In the genomic region with DNA sequence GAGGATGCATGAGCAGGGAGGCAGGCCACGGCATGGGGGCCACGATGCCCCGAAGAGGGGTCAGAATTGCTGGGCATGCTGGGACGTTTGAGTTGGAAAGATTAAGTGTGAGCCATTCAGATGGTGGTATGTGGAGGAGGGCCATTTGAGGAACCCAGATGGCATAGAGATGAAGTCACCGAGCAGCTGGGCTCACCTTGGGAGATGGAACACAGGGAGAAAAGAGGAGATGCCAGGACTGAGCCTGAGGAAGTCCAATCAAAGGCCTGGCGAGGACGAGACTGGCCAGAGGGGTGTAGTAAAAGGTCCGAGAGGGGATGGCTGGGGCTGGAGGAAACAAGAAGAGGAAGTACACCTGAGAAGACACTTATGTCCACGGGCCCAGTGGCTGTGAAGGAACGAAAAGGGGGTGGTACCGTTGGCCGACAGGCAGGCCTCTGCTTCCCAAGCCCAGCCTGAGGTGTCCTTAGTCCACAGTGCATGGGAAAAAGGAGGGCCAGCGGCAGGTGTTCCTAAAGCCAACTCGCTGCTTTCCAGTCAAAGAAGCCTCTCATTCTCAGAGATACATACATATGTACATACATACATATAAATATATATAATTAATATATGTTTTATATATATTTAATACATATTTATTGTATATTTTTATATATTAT, we compare ENCODE assay signal across 32 cellular contexts. TPM values are rescaled to one million over a fixed set of nuclear protein-coding genes. Genes with fewer than 3 reads are reported as not detected.
DNase-seq lines count a peak whose midpoint lies in the region; ATAC-seq and TF ChIP-seq lines count a peak whose summit lies in the region.
"Had no signal": no experiment of that assay in that cellular context is flagged by ENCODE, and none has a peak within 500 bp of the region (broad histone marks: within the 10 kb centered on the region; RNA-seq: fewer than 3 reads in every experiment).

No MANE protein-coding gene starts in this region.

- H3K27ac ChIP-seq in OCI-LY7 (ENCODE audit: low read depth, low read length, poor library complexity, severe bottlenecking) (no peak overlapping the region), esophagus muscularis mucosa (replicated peaks in 1 of 4) (peak overlapping the region; percentile 18 to 80 (median 74))
- H3K27ac ChIP-seq: 22Rv1, foreskin keratinocyte, heart right ventricle, SK-N-MC had no signal

- H3K4me3 Mint-ChIP-seq in stimulated activated naive B cell treated with anti-CD40 and anti-IgM and Interleukin-4, amounts not matched to agents 10 μg/mL and 1 μg/mL and 100 μg/mL, for 72 hours, result peak overlapping the region in 1 of 2 donors; percentile 70
- H3K4me3 Mint-ChIP-seq: activated CD4-positive, alpha-beta T cell treated with anti-CD3 and anti-CD28 coated beads, Interleukin-2, amount 10 ng/mL, durations not matched to agents 7 days and 5 days; activated T-helper 1 cell treated with anti-CD3 and anti-CD28 coated beads, Interleukin-12 subunit alpha, Interleukin-12 subunit beta, Interleukin-2, Interleukin-4 antibody, amounts not matched to agents 30 ng/mL and 10 ng/mL and 1 ng/mL, durations not matched to agents 14 hours and 24 hours and 36 hours had no signal

- WGBS in esophagus muscularis mucosa, result 86% methylated on average over 14 of the region's 14 CpGs

- intact Hi-C loops in OCI-LY7 (cut with micrococcal nuclease; ENCODE audit: unreplicated experiment), result no loop called here
- intact Hi-C loops in esophagus muscularis mucosa (cut with DNase I), result no loop called here

- peaks cover 13% of the 10 kb centered on the region; the same call in 1 of the 2 replicates for H3K79me2 ChIP-seq in OCI-LY7 (ENCODE audit: insufficient read depth, low read depth, low read length)

- H3K4me2 ChIP-seq in OCI-LY7 (ENCODE audit: low read length), result peak overlapping the region; percentile 41; the same call in 1 of the 2 replicates

- H3K36me3 Mint-ChIP-seq in stimulated activated naive B cell treated with anti-CD40 and anti-IgM and Interleukin-4, amounts not matched to agents 10 μg/mL and 1 μg/mL and 100 μg/mL, for 72 hours, result peaks cover 25 to 44% of the 10 kb centered on the region in 2 donors

- H3K36me3 ChIP-seq in OCI-LY7 (ENCODE audit: insufficient read depth, low read length) (peaks cover 33% of the 10 kb centered on the region), esophagus muscularis mucosa (peaks cover 0 to 15% (median 6%) of the 10 kb centered on the region in 4 donors)
- H3K36me3 ChIP-seq: thoracic aorta had no signal

- no peaks in the 10 kb centered on the region for H4K20me1 ChIP-seq in OCI-LY7 (ENCODE audit: insufficient read depth, low read length)

- TF ChIP-seq CTCF in OCI-LY7 (conservative IDR thresholded peaks at IDR 0.05; ENCODE audit: low read length) (no peak), esophagus muscularis mucosa (IDR thresholded peaks at IDR 0.05) (no peak)

- no peak for TF ChIP-seq POLR2A in esophagus muscularis mucosa (IDR thresholded peaks at IDR 0.05; ENCODE audit: low read depth)

- H3K27me3 ChIP-seq in esophagus muscularis mucosa, result no peaks in the 10 kb centered on the region
- H3K27me3 ChIP-seq: foreskin keratinocyte, heart right ventricle, spleen had no signal

- DNase-seq in DMS 273 (lab: John Stamatoyannopoulos, UW; ENCODE audit: unreplicated experiment), result peak; percentile 28
- DNase-seq in DMS 273 treated with DMSO at 0.1 percent for 48 hours (lab: John Stamatoyannopoulos, UW), result no peak
- no peak for DNase-seq in OCI-LY7 (ENCODE audit: low spot score)
- DNase-seq in esophagus muscularis mucosa (ENCODE audit: extremely low spot score), result no peak
- DNase-seq in stimulated activated naive B cell treated with anti-CD40 and anti-IgM and Interleukin-4, amounts not matched to agents 10 μg/mL and 1 μg/mL and 100 μg/mL, for 72 hours, result no peak
- DNase-seq: activated CD4-positive, alpha-beta T cell treated with anti-CD3 and anti-CD28 coated beads, Interleukin-2, amount 10 ng/mL, durations not matched to agents 7 days and 5 days; activated naive CD4-positive, alpha-beta T cell treated with anti-CD3 and anti-CD28 coated beads, Interleukin-2, amount 50 U/mL, for 16 hours; DMS79 treated with DMSO at 0.1 percent for 48 hours; effector CD4-positive, alpha-beta T cell; foreskin keratinocyte; GOT3; heart right ventricle; Kasumi-1; left colon; mesendoderm; MV-4-11; NCI-H1694 treated with DMSO at 0.1 percent for 48 hours; NCI-H2171 treated with DMSO at 0.1 percent for 48 hours; NCI-H526 treated with DMSO at 0.1 percent for 48 hours; retina; RPMI8226; stimulated activated CD4-positive, alpha-beta T cell treated with anti-CD3 and anti-CD28 coated beads, Interleukin-2, amount 100 ng/mL, for 48 hours; stimulated activated naive CD4-positive, alpha-beta T cell treated with Interleukin-2 at 50 U/mL for 16 hours had no signal

- no TSS peak for BruUV-seq in OCI-LY7 (replicated peaks; lab: Mats Ljungman, UMichigan)

- H3K4me1 ChIP-seq in OCI-LY7 (ENCODE audit: insufficient read depth, low read length, poor library complexity, severe bottlenecking) (peaks cover 74% of the 10 kb centered on the region), esophagus muscularis mucosa (peaks cover 0 to 76% (median 60%) of the 10 kb centered on the region in 4 donors)

- POLR2A ChIA-PET in OCI-LY7 (lab: Charles Lee), result no interaction called here

- no peak for TF ChIP-seq EP300 in esophagus muscularis mucosa (IDR thresholded peaks at IDR 0.05)

- no peaks in the 10 kb centered on the region for H3K9me3 ChIP-seq in OCI-LY7 (ENCODE audit: low read length)
- no peaks in the 10 kb centered on the region for H3K9me3 ChIP-seq in esophagus muscularis mucosa
- H3K9me3 ChIP-seq: heart right ventricle, spleen, thoracic aorta had no signal

- H3K4me1 Mint-ChIP-seq in stimulated activated naive B cell treated with anti-CD40 and anti-IgM and Interleukin-4, amounts not matched to agents 10 μg/mL and 1 μg/mL and 100 μg/mL, for 72 hours, result peaks cover 29 to 50% of the 10 kb centered on the region in 2 donors

- CTCF ChIA-PET in OCI-LY7 (lab: Charles Lee; ENCODE audit: unreplicated experiment), result no interaction called here

- H3K4me3 ChIP-seq in OCI-LY7 (ENCODE audit: low read depth, low read length, poor library complexity, severe bottlenecking) (no peak overlapping the region), esophagus muscularis mucosa (no peak overlapping the region)
- H3K4me3 ChIP-seq: GM12878, heart right ventricle, SK-N-MC, spleen, thoracic aorta had no signal

- H3K9me3 Mint-ChIP-seq in stimulated activated naive B cell treated with anti-CD40 and anti-IgM and Interleukin-4, amounts not matched to agents 10 μg/mL and 1 μg/mL and 100 μg/mL, for 72 hours, result no peaks in the 10 kb centered on the region
- H3K9me3 Mint-ChIP-seq: activated CD4-positive, alpha-beta T cell treated with anti-CD3 and anti-CD28 coated beads, Interleukin-2, amount 10 ng/mL, durations not matched to agents 7 days and 5 days; activated T-helper 1 cell treated with anti-CD3 and anti-CD28 coated beads, Interleukin-12 subunit alpha, Interleukin-12 subunit beta, Interleukin-2, Interleukin-4 antibody, amounts not matched to agents 30 ng/mL and 10 ng/mL and 1 ng/mL, durations not matched to agents 14 hours and 24 hours and 36 hours had no signal

- H3K27ac Mint-ChIP-seq in stimulated activated naive B cell treated with anti-CD40 and anti-IgM and Interleukin-4, amounts not matched to agents 10 μg/mL and 1 μg/mL and 100 μg/mL, for 72 hours, result peak overlapping the region; percentile 75
- H3K27ac Mint-ChIP-seq: activated CD4-positive, alpha-beta T cell treated with anti-CD3 and anti-CD28 coated beads, Interleukin-2, amount 10 ng/mL, durations not matched to agents 7 days and 5 days; activated T-helper 1 cell treated with anti-CD3 and anti-CD28 coated beads, Interleukin-12 subunit alpha, Interleukin-12 subunit beta, Interleukin-2, Interleukin-4 antibody, amounts not matched to agents 30 ng/mL and 10 ng/mL and 1 ng/mL, durations not matched to agents 14 hours and 24 hours and 36 hours had no signal

- no peaks in the 10 kb centered on the region for H3K9me2 ChIP-seq in OCI-LY7 (ENCODE audit: insufficient read depth, low read length)

- ATAC-seq in stimulated activated naive B cell treated with anti-CD40 and anti-IgM and Interleukin-4, amounts not matched to agents 10 μg/mL and 1 μg/mL and 100 μg/mL, for 72 hours (replicated peaks), result no peak
- ATAC-seq in HG03342 (IDR thresholded peaks at IDR 0.05; ENCODE audit: unreplicated experiment) (no peak), HG03571 (IDR thresholded peaks at IDR 0.05; ENCODE audit: unreplicated experiment) (no peak), GM19324 (IDR thresholded peaks at IDR 0.05; ENCODE audit: low FRiP score, unreplicated experiment) (no peak)
- ATAC-seq: foreskin keratinocyte, GM12878, heart right ventricle had no signal

- H2AFZ ChIP-seq in OCI-LY7 (ENCODE audit: low read length), result no peak overlapping the region

- H3K27me3 Mint-ChIP-seq in stimulated activated naive B cell treated with anti-CD40 and anti-IgM and Interleukin-4, amounts not matched to agents 10 μg/mL and 1 μg/mL and 100 μg/mL, for 72 hours, result no peaks in the 10 kb centered on the region
- H3K27me3 Mint-ChIP-seq: activated CD4-positive, alpha-beta T cell treated with anti-CD3 and anti-CD28 coated beads, Interleukin-2, amount 10 ng/mL, durations not matched to agents 7 days and 5 days had no signal

RNA-seq across cellular contexts. Expression of a gene that starts 54.6 kb away (rescaled TPM):
- total RNA-seq in OCI-LY7 (2014; rRNA removed; shearing (Covaris generic)), result 7.8 and 11.1 TPM in 2 replicates
- 9.7 and 10.2 TPM in 2 replicates for total RNA-seq in OCI-LY7 (2022)
- total RNA-seq in esophagus muscularis mucosa, result 1 to 10 TPM in 2 of 4 donors, under 1 TPM in 2; 0.42 to 1.8 (median 1.1) TPM
- total RNA-seq: activated CD4-positive, alpha-beta T cell treated with anti-CD3 and anti-CD28 coated beads, Interleukin-2, amount 10 ng/mL, durations not matched to agents 7 days and 5 days; activated T-helper 1 cell treated with anti-CD3 and anti-CD28 coated beads, Interleukin-12 subunit alpha, Interleukin-12 subunit beta, Interleukin-2, Interleukin-4 antibody, amounts not matched to agents 30 ng/mL and 10 ng/mL and 1 ng/mL, durations not matched to agents 14 hours and 24 hours and 36 hours had no signal
